Comparison of ENCODE assay signal across 1 cellular context in genomic region chr4:31088600-31089230, GRCh38.
TF ChIP-seq lines count a peak whose summit lies in the region.

No MANE protein-coding gene starts in this region.

TF ChIP-seq in HEK293, 187 proteins besides CTCF, POLR2A, EP300 and RAD21 (continued from another document and continues in another):
- TF ChIP-seq, protein P1, sequence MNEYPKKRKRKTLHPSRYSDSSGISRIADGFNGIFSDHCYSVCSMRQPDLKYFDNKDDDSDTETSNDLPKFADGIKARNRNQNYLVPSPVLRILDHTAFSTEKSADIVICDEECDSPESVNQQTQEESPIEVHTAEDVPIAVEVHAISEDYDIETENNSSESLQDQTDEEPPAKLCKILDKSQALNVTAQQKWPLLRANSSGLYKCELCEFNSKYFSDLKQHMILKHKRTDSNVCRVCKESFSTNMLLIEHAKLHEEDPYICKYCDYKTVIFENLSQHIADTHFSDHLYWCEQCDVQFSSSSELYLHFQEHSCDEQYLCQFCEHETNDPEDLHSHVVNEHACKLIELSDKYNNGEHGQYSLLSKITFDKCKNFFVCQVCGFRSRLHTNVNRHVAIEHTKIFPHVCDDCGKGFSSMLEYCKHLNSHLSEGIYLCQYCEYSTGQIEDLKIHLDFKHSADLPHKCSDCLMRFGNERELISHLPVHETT (tag by site-specific recombination; IDR thresholded peaks at IDR 0.05), result 0 out of 2 replicates have a peak, but pooled peaks have one; percentile 27
- TF ChIP-seq KLF8 (tag by site-specific recombination; IDR thresholded peaks at IDR 0.05) (peak; percentile 73), ZNF544 (tag by site-specific recombination; IDR thresholded peaks at IDR 0.05) (no peak), ZSCAN30 (tag by site-specific recombination; IDR thresholded peaks at IDR 0.05) (no peak), ZIC2 (tag by site-specific recombination; IDR thresholded peaks at IDR 0.05) (no peak), YY1 (tag by site-specific recombination; IDR thresholded peaks at IDR 0.05) (no peak), ZFP69B (tag by site-specific recombination; IDR thresholded peaks at IDR 0.05) (no peak), ZNF513 (tag by site-specific recombination; IDR thresholded peaks at IDR 0.05) (no peak), ZSCAN16 (tag by site-specific recombination; IDR thresholded peaks at IDR 0.05) (no peak), ZNF292 (tag by site-specific recombination; IDR thresholded peaks at IDR 0.05; ENCODE audit: borderline replicate concordance, low read depth) (no peak), MYNN (tag by site-specific recombination; IDR thresholded peaks at IDR 0.05; ENCODE audit: borderline replicate concordance) (no peak), ZNF660 (tag by site-specific recombination; IDR thresholded peaks at IDR 0.05) (no peak), SP3 (tag by site-specific recombination; IDR thresholded peaks at IDR 0.05) (peak; percentile 51; the same call in 1 of the 2 replicates), ZNF664 (tag by site-specific recombination; IDR thresholded peaks at IDR 0.05) (no peak), ZNF266 (tag by site-specific recombination; IDR thresholded peaks at IDR 0.05; ENCODE audit: low read depth) (no peak), ZNF24 (tag by site-specific recombination; IDR thresholded peaks at IDR 0.05) (0 out of 2 replicates have a peak, but pooled peaks have one; percentile 24), OVOL3 (tag by site-specific recombination; IDR thresholded peaks at IDR 0.05) (no peak), ZNF610 (tag by site-specific recombination; IDR thresholded peaks at IDR 0.05; ENCODE audit: borderline replicate concordance) (no peak), KLF7 (tag by site-specific recombination; IDR thresholded peaks at IDR 0.05; ENCODE audit: borderline replicate concordance) (no peak), FEZF1 (tag by site-specific recombination; IDR thresholded peaks at IDR 0.05) (peak; percentile 81), ZNF670 (tag by site-specific recombination; IDR thresholded peaks at IDR 0.05; ENCODE audit: low read depth) (no peak), REST (tag by site-specific recombination; IDR thresholded peaks at IDR 0.05) (no peak), ZNF341 (tag by site-specific recombination; IDR thresholded peaks at IDR 0.05; ENCODE audit: low read depth) (no peak), PRDM2 (tag by site-specific recombination; IDR thresholded peaks at IDR 0.05; ENCODE audit: borderline replicate concordance) (no peak), ZNF677 (tag by site-specific recombination; IDR thresholded peaks at IDR 0.05) (no peak), ZNF211 (tag by site-specific recombination; IDR thresholded peaks at IDR 0.05; ENCODE audit: low read depth) (no peak), ZNF623 (tag by site-specific recombination; IDR thresholded peaks at IDR 0.05) (no peak), ZNF837 (tag by site-specific recombination; IDR thresholded peaks at IDR 0.05) (no peak), ZNF792 (tag by site-specific recombination; IDR thresholded peaks at IDR 0.05) (no peak), ZNF426 (tag by site-specific recombination; IDR thresholded peaks at IDR 0.05) (no peak), ZSCAN23 (tag by site-specific recombination; IDR thresholded peaks at IDR 0.05) (no peak), SP7 (tag by site-specific recombination; IDR thresholded peaks at IDR 0.05) (peak; percentile 95)
- TF ChIP-seq, protein P2, sequence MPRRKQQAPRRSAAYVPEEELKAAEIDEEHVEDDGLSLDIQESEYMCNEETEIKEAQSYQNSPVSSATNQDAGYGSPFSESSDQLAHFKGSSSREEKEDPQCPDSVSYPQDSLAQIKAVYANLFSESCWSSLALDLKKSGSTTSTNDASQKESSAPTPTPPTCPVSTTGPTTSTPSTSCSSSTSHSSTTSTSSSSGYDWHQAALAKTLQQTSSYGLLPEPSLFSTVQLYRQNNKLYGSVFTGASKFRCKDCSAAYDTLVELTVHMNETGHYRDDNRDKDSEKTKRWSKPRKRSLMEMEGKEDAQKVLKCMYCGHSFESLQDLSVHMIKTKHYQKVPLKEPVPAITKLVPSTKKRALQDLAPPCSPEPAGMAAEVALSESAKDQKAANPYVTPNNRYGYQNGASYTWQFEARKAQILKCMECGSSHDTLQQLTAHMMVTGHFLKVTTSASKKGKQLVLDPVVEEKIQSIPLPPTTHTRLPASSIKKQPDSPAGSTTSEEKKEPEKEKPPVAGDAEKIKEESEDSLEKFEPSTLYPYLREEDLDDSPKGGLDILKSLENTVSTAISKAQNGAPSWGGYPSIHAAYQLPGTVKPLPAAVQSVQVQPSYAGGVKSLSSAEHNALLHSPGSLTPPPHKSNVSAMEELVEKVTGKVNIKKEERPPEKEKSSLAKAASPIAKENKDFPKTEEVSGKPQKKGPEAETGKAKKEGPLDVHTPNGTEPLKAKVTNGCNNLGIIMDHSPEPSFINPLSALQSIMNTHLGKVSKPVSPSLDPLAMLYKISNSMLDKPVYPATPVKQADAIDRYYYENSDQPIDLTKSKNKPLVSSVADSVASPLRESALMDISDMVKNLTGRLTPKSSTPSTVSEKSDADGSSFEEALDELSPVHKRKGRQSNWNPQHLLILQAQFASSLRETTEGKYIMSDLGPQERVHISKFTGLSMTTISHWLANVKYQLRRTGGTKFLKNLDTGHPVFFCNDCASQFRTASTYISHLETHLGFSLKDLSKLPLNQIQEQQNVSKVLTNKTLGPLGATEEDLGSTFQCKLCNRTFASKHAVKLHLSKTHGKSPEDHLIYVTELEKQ (tag by site-specific recombination; IDR thresholded peaks at IDR 0.05; ENCODE audit: borderline replicate concordance), result 0 out of 2 replicates have a peak, but pooled peaks have one; percentile 38
- TF ChIP-seq, protein P3, sequence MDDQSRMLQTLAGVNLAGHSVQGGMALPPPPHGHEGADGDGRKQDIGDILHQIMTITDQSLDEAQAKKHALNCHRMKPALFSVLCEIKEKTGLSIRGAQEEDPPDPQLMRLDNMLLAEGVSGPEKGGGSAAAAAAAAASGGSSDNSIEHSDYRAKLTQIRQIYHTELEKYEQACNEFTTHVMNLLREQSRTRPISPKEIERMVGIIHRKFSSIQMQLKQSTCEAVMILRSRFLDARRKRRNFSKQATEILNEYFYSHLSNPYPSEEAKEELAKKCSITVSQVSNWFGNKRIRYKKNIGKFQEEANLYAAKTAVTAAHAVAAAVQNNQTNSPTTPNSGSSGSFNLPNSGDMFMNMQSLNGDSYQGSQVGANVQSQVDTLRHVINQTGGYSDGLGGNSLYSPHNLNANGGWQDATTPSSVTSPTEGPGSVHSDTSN (CRISPR knock-in tag; IDR thresholded peaks at IDR 0.05), result no peak
- TF ChIP-seq, protein P4, sequence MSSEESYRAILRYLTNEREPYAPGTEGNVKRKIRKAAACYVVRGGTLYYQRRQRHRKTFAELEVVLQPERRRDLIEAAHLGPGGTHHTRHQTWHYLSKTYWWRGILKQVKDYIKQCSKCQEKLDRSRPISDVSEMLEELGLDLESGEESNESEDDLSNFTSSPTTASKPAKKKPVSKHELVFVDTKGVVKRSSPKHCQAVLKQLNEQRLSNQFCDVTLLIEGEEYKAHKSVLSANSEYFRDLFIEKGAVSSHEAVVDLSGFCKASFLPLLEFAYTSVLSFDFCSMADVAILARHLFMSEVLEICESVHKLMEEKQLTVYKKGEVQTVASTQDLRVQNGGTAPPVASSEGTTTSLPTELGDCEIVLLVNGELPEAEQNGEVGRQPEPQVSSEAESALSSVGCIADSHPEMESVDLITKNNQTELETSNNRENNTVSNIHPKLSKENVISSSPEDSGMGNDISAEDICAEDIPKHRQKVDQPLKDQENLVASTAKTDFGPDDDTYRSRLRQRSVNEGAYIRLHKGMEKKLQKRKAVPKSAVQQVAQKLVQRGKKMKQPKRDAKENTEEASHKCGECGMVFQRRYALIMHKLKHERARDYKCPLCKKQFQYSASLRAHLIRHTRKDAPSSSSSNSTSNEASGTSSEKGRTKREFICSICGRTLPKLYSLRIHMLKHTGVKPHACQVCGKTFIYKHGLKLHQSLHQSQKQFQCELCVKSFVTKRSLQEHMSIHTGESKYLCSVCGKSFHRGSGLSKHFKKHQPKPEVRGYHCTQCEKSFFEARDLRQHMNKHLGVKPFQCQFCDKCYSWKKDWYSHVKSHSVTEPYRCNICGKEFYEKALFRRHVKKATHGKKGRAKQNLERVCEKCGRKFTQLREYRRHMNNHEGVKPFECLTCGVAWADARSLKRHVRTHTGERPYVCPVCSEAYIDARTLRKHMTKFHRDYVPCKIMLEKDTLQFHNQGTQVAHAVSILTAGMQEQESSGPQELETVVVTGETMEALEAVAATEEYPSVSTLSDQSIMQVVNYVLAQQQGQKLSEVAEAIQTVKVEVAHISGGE (tag by site-specific recombination; conservative IDR thresholded peaks at IDR 0.05; ENCODE audit: low read depth), result no peak
